Comparison of ENCODE assay signal across 26 cellular contexts in genomic region chr4:138138774-138139173, GRCh38.
"Had no signal": no experiment of that assay in that cellular context is flagged by ENCODE, and none has a peak within 500 bp of the region (broad histone marks: within the 10 kb centered on the region; RNA-seq: fewer than 3 reads in every experiment).

No MANE protein-coding gene starts in this region.

- ATAC-seq: activated CD4-positive, CD25-positive, alpha-beta regulatory T cell treated with anti-CD3 and anti-CD28 coated beads, Interleukin-2, amount 50 U/mL, for 24 hours; activated CD8-positive, alpha-beta memory T cell treated with anti-CD3 and anti-CD28 coated beads, Interleukin-2, amount 10 ng/mL, durations not matched to agents 7 days and 5 days; activated CD8-positive, alpha-beta T cell treated with anti-CD3 and anti-CD28 coated beads for 36 hours; activated naive CD8-positive, alpha-beta T cell treated with anti-CD3 and anti-CD28 coated beads, Interleukin-2, amount 50 U/mL, for 24 hours; body of pancreas; heart right ventricle; left lobe of liver; lower lobe of right lung; natural killer cell had no signal

- DNase-seq: activated CD4-positive, alpha-beta T cell treated with anti-CD3 and anti-CD28 coated beads, Interleukin-2, amount 10 ng/mL, durations not matched to agents 24 days and 14 days; activated CD8-positive, alpha-beta memory T cell treated with anti-CD3 and anti-CD28 coated beads, Interleukin-2, amount 10 ng/mL, durations not matched to agents 7 days and 5 days; activated CD8-positive, alpha-beta T cell treated with anti-CD3 and anti-CD28 coated beads for 36 hours; activated effector memory CD4-positive, alpha-beta T cell treated with anti-CD3 and anti-CD28 coated beads, Interleukin-2, amount 50 U/mL, for 16 hours; activated naive CD4-positive, alpha-beta T cell treated with anti-CD3 and anti-CD28 coated beads, Interleukin-2, amount 50 U/mL, for 16 hours; activated naive CD8-positive, alpha-beta T cell treated with anti-CD3 and anti-CD28 coated beads, Interleukin-2, amount 50 U/mL, for 24 hours; activated T-cell treated with anti-CD3 and anti-CD28 coated beads for 4 hours; anterior cingulate cortex; body of pancreas; erythroblast; foreskin fibroblast; heart right ventricle; kidney; lower lobe of right lung; natural killer cell; spleen; stimulated activated CD4-positive, alpha-beta T cell treated with anti-CD3 and anti-CD28 coated beads, Interleukin-4, amount 100 ng/mL, for 24 hours; stimulated activated naive CD4-positive, alpha-beta T cell treated with Interleukin-2 at 50 U/mL for 16 hours had no signal

- H3K27ac ChIP-seq: body of pancreas, heart right ventricle, lower lobe of right lung, prostate gland, right atrium auricular region, spleen, thoracic aorta, vagina, VCaP had no signal

- H3K9me3 ChIP-seq: body of pancreas, heart right ventricle, lower lobe of right lung, prostate gland, right atrium auricular region, thoracic aorta, vagina had no signal

- H3K4me3 ChIP-seq: body of pancreas, heart right ventricle, lower lobe of right lung, prostate gland, right atrium auricular region, spleen, thoracic aorta, vagina had no signal

- H3K27me3 ChIP-seq: body of pancreas, heart right ventricle, right atrium auricular region, spleen, vagina had no signal

- H3K4me1 ChIP-seq: body of pancreas, heart right ventricle, lower lobe of right lung, prostate gland, right atrium auricular region, spleen, vagina had no signal

- FAIRE-seq: endometrium, kidney had no signal

- H3K36me3 ChIP-seq: heart right ventricle, lower lobe of right lung, prostate gland, right atrium auricular region, spleen, thoracic aorta, vagina had no signal
